ENCODE assay signal across 26 cellular contexts in the genomic region with DNA sequence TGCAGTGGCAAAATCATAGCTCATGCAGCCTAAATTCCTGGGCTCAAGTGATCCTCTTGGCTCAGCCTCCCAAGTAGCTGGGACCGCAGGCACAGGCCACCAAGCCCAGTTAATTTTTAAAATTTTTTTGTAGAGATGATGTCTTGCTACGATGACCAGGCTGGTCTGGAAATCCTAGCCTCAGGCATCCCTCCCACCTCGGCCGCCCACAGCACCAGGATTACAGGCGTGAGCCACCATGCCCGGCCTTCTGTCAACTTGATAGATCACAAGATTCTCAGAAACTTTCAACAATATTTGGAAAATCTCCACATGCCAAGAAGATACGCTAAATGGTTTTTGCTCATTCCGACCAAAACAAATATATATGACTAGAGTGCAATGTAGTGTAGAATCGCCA.
"Had no signal": no experiment of that assay in that cellular context is flagged by ENCODE, and none has a peak within 500 bp of the region (broad histone marks: within the 10 kb centered on the region; RNA-seq: fewer than 3 reads in every experiment).

No MANE protein-coding gene starts in this region.

- H3K27me3 ChIP-seq: colonic mucosa, esophagus squamous epithelium, gastrocnemius medialis, heart right ventricle had no signal

- DNase-seq: colonic mucosa; cortex of kidney; effector CD8-positive, alpha-beta T cell; effector memory CD8-positive, alpha-beta T cell; endodermal cell; erythroblast; esophagus squamous epithelium; foreskin fibroblast; foreskin melanocyte; gastrocnemius medialis; glutamatergic neuron; head of caudate nucleus; heart right ventricle; hippocampal formation; kidney glomerular epithelial cell; left colon; left ventricle myocardium inferior; mesenchymal stem cell; mucosa of descending colon; naive B cell had no signal

- H3K27ac Mint-ChIP-seq: dendritic cell treated with granulocyte-macrophage colony-stimulating factor and Interleukin-4, amounts not matched to agents 40 ng/mL and 50 ng/mL, for 4 days; effector memory CD8-positive, alpha-beta T cell; endodermal cell; mesothelial cell of epicardium had no signal

- H3K4me1 ChIP-seq: colonic mucosa had no signal

- H3K4me1 Mint-ChIP-seq: naive B cell had no signal

- H3K9me3 ChIP-seq: colonic mucosa, esophagus squamous epithelium, gastrocnemius medialis, heart right ventricle, left ventricle myocardium inferior, lower lobe of right lung, mucosa of descending colon had no signal

- H3K9me3 Mint-ChIP-seq: dendritic cell treated with granulocyte-macrophage colony-stimulating factor and Interleukin-4, amounts not matched to agents 40 ng/mL and 50 ng/mL, for 4 days; effector memory CD8-positive, alpha-beta T cell; endodermal cell; mesothelial cell of epicardium; naive B cell had no signal

- H3K4me3 Mint-ChIP-seq: dendritic cell treated with granulocyte-macrophage colony-stimulating factor and Interleukin-4, amounts not matched to agents 40 ng/mL and 50 ng/mL, for 4 days; effector memory CD8-positive, alpha-beta T cell; endodermal cell; mesothelial cell of epicardium; naive B cell had no signal

- ATAC-seq: effector memory CD8-positive, alpha-beta T cell; esophagus mucosa; gastrocnemius medialis; left lobe of liver; lower lobe of right lung had no signal

- H3K36me3 ChIP-seq: colonic mucosa, esophagus squamous epithelium, gastrocnemius medialis had no signal

- H3K4me3 ChIP-seq: colonic mucosa, esophagus squamous epithelium, gastrocnemius medialis, heart right ventricle, left ventricle myocardium inferior, lower lobe of right lung, mucosa of descending colon had no signal

- H3K27me3 Mint-ChIP-seq: dendritic cell treated with granulocyte-macrophage colony-stimulating factor and Interleukin-4, amounts not matched to agents 40 ng/mL and 50 ng/mL, for 4 days; effector memory CD8-positive, alpha-beta T cell; naive B cell had no signal

- H3K27ac ChIP-seq: colonic mucosa, epithelial cell of prostate, esophagus squamous epithelium, gastrocnemius medialis, heart right ventricle, left ventricle myocardium inferior, lower lobe of right lung had no signal

- H3K36me3 Mint-ChIP-seq: mesothelial cell of epicardium, naive B cell had no signal
